Comparison of ENCODE assay signal across 8 cellular contexts in the genomic region with DNA sequence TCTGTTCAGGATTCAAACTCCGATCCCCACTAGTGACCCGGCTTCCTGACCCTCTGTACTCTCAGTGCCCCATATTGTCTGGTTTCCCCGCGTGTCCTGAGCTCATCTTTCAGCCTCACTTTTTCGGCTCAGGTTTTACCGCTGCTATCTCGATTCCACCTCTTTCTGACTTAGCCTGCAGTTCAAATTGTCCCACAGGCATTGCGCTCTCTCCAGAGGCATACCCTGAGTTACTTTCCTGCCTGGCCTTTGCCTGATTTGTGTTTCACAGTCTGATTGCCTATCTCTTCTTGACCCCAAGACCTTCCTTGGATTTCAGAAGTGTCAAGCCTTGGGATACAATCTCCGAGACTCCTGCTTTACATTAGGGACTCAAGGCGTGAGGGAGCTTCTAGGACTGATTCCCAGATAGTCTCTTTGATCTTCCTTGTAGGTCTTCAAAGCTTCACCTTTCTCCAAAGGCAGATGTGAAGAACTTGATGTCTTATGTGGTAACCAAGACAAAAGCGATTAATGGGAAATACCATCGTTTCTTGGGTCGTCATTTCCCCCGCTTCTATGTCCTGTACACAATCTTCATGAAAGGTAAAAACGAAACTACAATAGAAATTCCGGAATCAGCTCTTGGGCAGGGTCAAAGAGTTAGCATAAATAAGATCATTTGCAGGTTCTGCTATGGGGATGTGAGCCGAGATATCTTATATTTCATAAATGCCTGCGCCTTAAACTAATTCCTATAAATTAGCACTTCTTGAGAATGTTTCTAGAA. TPM values are rescaled to one million over a fixed set of nuclear protein-coding genes. Genes with fewer than 3 reads are reported as not detected.
DNase-seq lines count a peak whose midpoint lies in the region; ATAC-seq and TF ChIP-seq lines count a peak whose summit lies in the region.

No MANE protein-coding gene starts in this region.

- peak overlapping the region; percentile 94 to 99 for H3K4me3 ChIP-seq in mucosa of rectum (ENCODE audit: low read length in 2 of 2)

- peaks cover 10 to 12% of the 10 kb centered on the region in 2 donors for H3K36me3 ChIP-seq in mucosa of rectum (ENCODE audit: control insufficient read depth in 2 of 2, insufficient read depth in 2 of 2, low read length in 2 of 2)

- no peaks in the 10 kb centered on the region for H3K9me3 Mint-ChIP-seq in chondrocyte (ENCODE audit: low read depth)

- no peak for TF ChIP-seq CTCF in chondrocyte (IDR thresholded peaks at IDR 0.05)

- ATAC-seq in HG02678 (IDR thresholded peaks at IDR 0.05; ENCODE audit: unreplicated experiment), result no peak

- H3K4me3 Mint-ChIP-seq in chondrocyte (ENCODE audit: unreplicated experiment), result peak overlapping the region; percentile 91

- H3K9ac ChIP-seq in mucosa of rectum (ENCODE audit: low read depth in 1 of 2, low read length in 2 of 2), result peak overlapping the region; percentile 96 to 99

- H3K36me3 Mint-ChIP-seq in chondrocyte (ENCODE audit: low read depth), result peaks cover 6% of the 10 kb centered on the region

- H3K4me1 Mint-ChIP-seq in chondrocyte (ENCODE audit: low read depth), result peaks cover 34% of the 10 kb centered on the region

- DNase-seq in DMS53 treated with DMSO at 0.1 percent for 48 hours (lab: John Stamatoyannopoulos, UW; ENCODE audit: unreplicated experiment) (peak; percentile 24), NCI-H69 (lab: John Stamatoyannopoulos, UW) (peak; percentile 49), chondrocyte (ENCODE audit: low spot score) (no peak), SW 1271 (lab: John Stamatoyannopoulos, UW) (no peak), iPS-NIHi11 (ENCODE audit: low spot score) (no peak), NCI-H1930 (lab: John Stamatoyannopoulos, UW) (no peak)

- H3K4me1 ChIP-seq in mucosa of rectum (ENCODE audit: control insufficient read depth in 2 of 2, insufficient read depth in 2 of 2, low read length in 2 of 2), result peaks cover 4 to 21% of the 10 kb centered on the region in 2 donors

- H3K27ac Mint-ChIP-seq in chondrocyte (ENCODE audit: unreplicated experiment), result peak overlapping the region; percentile 89

- no peaks in the 10 kb centered on the region for H3K9me3 ChIP-seq in mucosa of rectum (ENCODE audit: control insufficient read depth in 2 of 2, low read length in 2 of 2)

- no peaks in the 10 kb centered on the region for H3K27me3 Mint-ChIP-seq in chondrocyte (ENCODE audit: low read depth)

- H3K27ac ChIP-seq in mucosa of rectum (ENCODE audit: low read depth in 2 of 2, low read length in 2 of 2), result peak overlapping the region; percentile 99

- no peaks in the 10 kb centered on the region for H3K27me3 ChIP-seq in mucosa of rectum (ENCODE audit: control insufficient read depth in 2 of 2, insufficient read depth in 2 of 2, low read length in 2 of 2)

RNA-seq across cellular contexts. Expression of gene LETMD1, which starts 0.7 kb away (rescaled TPM):
- 25.3 to 30.5 TPM (median 26.2 TPM) in 3 replicates for total RNA-seq in chondrocyte

RNA-seq across cellular contexts. Expression of gene SLC11A2, which starts 22.6 kb away (rescaled TPM):
- total RNA-seq in chondrocyte, result 26.8 to 41.4 TPM (median 33.0 TPM) in 3 replicates

RNA-seq across cellular contexts. Expression of gene CSRNP2, which starts 34.6 kb away (rescaled TPM):
- 40.5 to 49.6 TPM (median 48.3 TPM) in 3 replicates for total RNA-seq in chondrocyte

Comparison
In these comparisons a context has a peak if more than half of its experiments do, and no peak if none do; other contexts are left out.
1. DNase-seq: peak in DMS53 treated with DMSO at 0.1 percent for 48 hours (single experiment) and NCI-H69 (single experiment); none in chondrocyte (single experiment), SW 1271 (0 of 2), iPS-NIHi11 (single experiment) and NCI-H1930 (0 of 2).